18 cellular contexts compared by ENCODE assay signal in the genomic region with DNA sequence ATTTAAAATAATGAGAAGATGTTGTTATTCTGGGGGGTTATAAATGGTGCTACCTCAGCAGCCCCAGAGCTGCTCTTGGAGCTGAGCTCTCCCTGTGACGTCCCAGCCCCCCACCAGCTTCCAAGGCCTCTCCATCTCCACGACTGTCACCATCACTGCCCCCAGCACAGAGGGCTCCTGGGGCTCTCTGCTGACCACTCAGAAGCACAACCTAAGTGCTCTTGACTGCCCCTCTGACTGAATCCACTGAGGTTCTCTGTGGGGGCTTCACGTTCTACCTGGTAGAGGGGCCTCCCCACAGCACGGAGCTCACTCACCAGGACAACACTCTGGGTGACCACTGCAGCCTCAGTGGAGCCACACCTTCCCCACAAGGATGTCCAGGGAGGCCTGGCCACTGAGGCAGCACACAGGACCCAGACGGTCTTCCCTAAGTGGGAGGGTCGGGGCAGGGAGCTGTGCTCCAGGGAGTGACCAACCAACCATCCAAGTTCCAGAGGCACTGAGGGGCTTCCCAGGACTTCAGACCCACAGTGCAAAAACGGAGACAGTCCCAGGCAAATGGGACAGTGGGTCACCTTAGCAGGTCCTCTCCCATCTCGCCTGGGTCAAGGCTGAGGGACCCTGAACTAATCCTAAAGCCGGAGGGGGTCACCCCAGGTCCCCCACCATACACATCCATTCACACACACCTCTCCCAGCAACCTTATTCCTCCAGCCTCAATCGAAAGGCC.
DNase-seq lines count a peak whose midpoint lies in the region; ATAC-seq and TF ChIP-seq lines count a peak whose summit lies in the region.
"Had no signal": no experiment of that assay in that cellular context is flagged by ENCODE, and none has a peak within 500 bp of the region (broad histone marks: within the 10 kb centered on the region; RNA-seq: fewer than 3 reads in every experiment).

No MANE protein-coding gene starts in this region.

- H3K27me3 Mint-ChIP-seq in endodermal cell (ENCODE audit: insufficient read depth), result peaks cover 6% of the 10 kb centered on the region
- H3K27me3 Mint-ChIP-seq: CD4-positive, CD25-positive, alpha-beta regulatory T cell; IgD-negative memory B cell had no signal

- H2BK12ac ChIP-seq in neuronal stem cell (ENCODE audit: low read length), result no peak overlapping the region

- no peak overlapping the region for H2AFZ ChIP-seq in neuronal stem cell (ENCODE audit: low read length)

- H2AK5ac ChIP-seq in neuronal stem cell (ENCODE audit: low read depth, low read length), result no peak overlapping the region

- H3K4me1 Mint-ChIP-seq in endodermal cell, result no peaks in the 10 kb centered on the region
- H3K4me1 Mint-ChIP-seq: CD4-positive, CD25-positive, alpha-beta regulatory T cell; CD8-positive, alpha-beta memory T cell; IgD-negative memory B cell had no signal

- H3K9me3 ChIP-seq in endodermal cell (ENCODE audit: control insufficient read depth, low read length) (peaks cover 27% of the 10 kb centered on the region), neuronal stem cell (replicated peaks in 1 of 2; ENCODE audit: control insufficient read depth in 2 of 2, insufficient read depth in 1 of 2, low read depth in 1 of 2, low read length in 2 of 2) (peaks cover 18 to 29% of the 10 kb centered on the region in 2 donors)
- H3K9me3 ChIP-seq: BE2C had no signal

- H3K27ac Mint-ChIP-seq in endodermal cell, result no peak overlapping the region
- H3K27ac Mint-ChIP-seq: CD4-positive, CD25-positive, alpha-beta regulatory T cell; CD8-positive, alpha-beta memory T cell; H9; IgD-negative memory B cell had no signal

- H3K36me3 Mint-ChIP-seq in endodermal cell (ENCODE audit: low read depth), result peaks cover 3% of the 10 kb centered on the region
- H3K36me3 Mint-ChIP-seq: CD4-positive, CD25-positive, alpha-beta regulatory T cell; CD8-positive, alpha-beta memory T cell; IgD-negative memory B cell had no signal

- no peak overlapping the region for H2BK5ac ChIP-seq in neuronal stem cell (ENCODE audit: low read length)

- no peak overlapping the region for H2BK15ac ChIP-seq in neuronal stem cell (ENCODE audit: low read length)

- H3K27ac ChIP-seq in endodermal cell (ENCODE audit: low read depth, low read length), result no peak overlapping the region
- no peak overlapping the region for H3K27ac ChIP-seq in neuronal stem cell (replicated peaks; ENCODE audit: low read length)

- H3K36me3 ChIP-seq in endodermal cell (ENCODE audit: control insufficient read depth, insufficient read depth, low read length), result no peaks in the 10 kb centered on the region
- no peaks in the 10 kb centered on the region for H3K36me3 ChIP-seq in neuronal stem cell (replicated peaks in 1 of 2; ENCODE audit: control insufficient read depth in 2 of 2, insufficient read depth in 2 of 2, low read length in 2 of 2)
- H3K36me3 ChIP-seq: BE2C had no signal

- H3K27me3 ChIP-seq in endodermal cell (ENCODE audit: control insufficient read depth, insufficient read depth, low read length, poor library complexity, severe bottlenecking) (no peaks in the 10 kb centered on the region), neuronal stem cell (ENCODE audit: control insufficient read depth in 3 of 3, insufficient read depth in 3 of 3, low read depth in 1 of 3, low read length in 3 of 3) (no peaks in the 10 kb centered on the region)
- H3K27me3 ChIP-seq: BE2C had no signal

- no peak overlapping the region for H3K4ac ChIP-seq in neuronal stem cell (ENCODE audit: low read length)

- DNase-seq in ecto neural progenitor cell (ENCODE audit: low spot score), result peak; percentile 24
- peak; percentile 20 for DNase-seq in endodermal cell
- no peak for DNase-seq in neuronal stem cell (ENCODE audit: low spot score)
- DNase-seq in sciatic nerve (ENCODE audit: low spot score), result peak; percentile 42
- no peak for DNase-seq in stimulated activated CD8-positive, alpha-beta memory T cell treated with anti-CD3 and anti-CD28 coated beads, Interleukin-4, amount 100 ng/mL, for 48 hours
- no peak for DNase-seq in amygdala (lab: John Stamatoyannopoulos, UW)
- DNase-seq in activated gamma-delta T cell (lab: John Stamatoyannopoulos, UW), result no peak
- DNase-seq: ACHN; BE2C; C1 segment of cervical spinal cord; CD4-positive, CD25-positive, alpha-beta regulatory T cell; CD8-positive, alpha-beta memory T cell; COR-L47; DMS 273 treated with DMSO at 0.1 percent for 48 hours; GOT3; H9 had no signal

- no peak overlapping the region for H4K8ac ChIP-seq in neuronal stem cell (ENCODE audit: low read depth, low read length)

- H3K4me3 ChIP-seq in endodermal cell (ENCODE audit: low read length) (no peak overlapping the region), neuronal stem cell (ENCODE audit: low read length in 2 of 2) (no peak overlapping the region)

- intact Hi-C loops in sciatic nerve (cut with DNase I), result no loop called here

- H3K9me3 Mint-ChIP-seq in endodermal cell, result peaks cover 77% of the 10 kb centered on the region

- WGBS in endodermal cell (ENCODE audit: insufficient coverage in 1 of 2, insufficient read length in 1 of 2), 2 experiments, result 89 to 93% methylated on average over 3 to 10 of the region's 10 CpGs
- no CpG with 5 or more reads among the region's 10 CpGs for WGBS in neuronal stem cell (ENCODE audit: extremely low coverage in 2 of 2, insufficient read length in 2 of 2, insufficient replicate concordance in 1 of 2), 2 donors

- H3K4me1 ChIP-seq in endodermal cell (ENCODE audit: control insufficient read depth, insufficient read depth, low read length) (no peaks in the 10 kb centered on the region), neuronal stem cell (ENCODE audit: control insufficient read depth in 2 of 2, insufficient read depth in 1 of 2, low read depth in 1 of 2, low read length in 2 of 2) (no peaks in the 10 kb centered on the region)
- H3K4me1 ChIP-seq: BE2C had no signal

- H3K14ac ChIP-seq in neuronal stem cell (ENCODE audit: low read length), result no peak overlapping the region

- no peak overlapping the region for H3K9ac ChIP-seq in endodermal cell (ENCODE audit: extremely low read depth, low read length, poor library complexity, severe bottlenecking)
- no peak overlapping the region for H3K9ac ChIP-seq in neuronal stem cell (ENCODE audit: low read depth, low read length, poor library complexity)

- no peak overlapping the region for H3K23ac ChIP-seq in neuronal stem cell (ENCODE audit: low read depth, low read length, poor library complexity)

- ATAC-seq in sciatic nerve, result no peak
- ATAC-seq: HepG2 had no signal

- no peak overlapping the region for H4K91ac ChIP-seq in neuronal stem cell (ENCODE audit: low read depth, low read length, poor library complexity)

- H3K4me3 Mint-ChIP-seq in endodermal cell, result no peak overlapping the region
- H3K4me3 Mint-ChIP-seq: CD8-positive, alpha-beta memory T cell; H9 had no signal

- TF ChIP-seq CTCF in endodermal cell (conservative IDR thresholded peaks at IDR 0.05), result no peak

- H3K4me2 ChIP-seq in neuronal stem cell (ENCODE audit: insufficient read depth, low read length, poor library complexity, severe bottlenecking), result no peak overlapping the region

- no peaks in the 10 kb centered on the region for H3K79me1 ChIP-seq in neuronal stem cell (ENCODE audit: low read depth, low read length)

- H3K18ac ChIP-seq in neuronal stem cell (ENCODE audit: low read length), result peak overlapping the region; percentile 20

- H2BK120ac ChIP-seq in neuronal stem cell (ENCODE audit: low read depth, low read length), result no peak overlapping the region

Comparison
In these comparisons a context has a peak if more than half of its experiments do, and no peak if none do; other contexts are left out.
1. DNase-seq: peak in ecto neural progenitor cell (single experiment), endodermal cell (single experiment) and sciatic nerve (single experiment); none in neuronal stem cell (single experiment), stimulated activated CD8-positive, alpha-beta memory T cell treated with anti-CD3 and anti-CD28 coated beads, Interleukin-4, amount 100 ng/mL, for 48 hours (single experiment), amygdala (0 of 56) and activated gamma-delta T cell (single experiment).